In genomic region chr17:17680477-17681186, GRCh38 we compare ENCODE assay signal across 8 cellular contexts. TPM values are rescaled to one million over a fixed set of nuclear protein-coding genes. Genes with fewer than 3 reads are reported as not detected.
DNase-seq lines count a peak whose midpoint lies in the region; ATAC-seq and TF ChIP-seq lines count a peak whose summit lies in the region.

No MANE protein-coding gene starts in this region.

- DNase-seq in heart left ventricle (no peak), Right ventricle myocardium superior (no peak), lower lobe of right lung (no peak), transverse colon (no peak), NCI-H2227 treated with DMSO at 0.1 percent for 48 hours (lab: John Stamatoyannopoulos, UW) (no peak), globus pallidus (ENCODE audit: low spot score) (no peak)
- DNase-seq in activated naive CD8-positive, alpha-beta T cell treated with anti-CD3 and anti-CD28 coated beads, Interleukin-2, amount 50 U/mL, for 24 hours, result no peak

- H3K27me3 ChIP-seq in heart left ventricle (no peaks in the 10 kb centered on the region), lower lobe of right lung (ENCODE audit: low read depth) (no peaks in the 10 kb centered on the region), transverse colon (no peaks in the 10 kb centered on the region)

- TF ChIP-seq EP300 in transverse colon (IDR thresholded peaks at IDR 0.05; ENCODE audit: low read depth), result no peak

- peaks cover 1% of the 10 kb centered on the region for H3K36me3 Mint-ChIP-seq in activated naive CD8-positive, alpha-beta T cell treated with anti-CD3 and anti-CD28 coated beads, Interleukin-2, amount 50 U/mL, for 24 hours (ENCODE audit: low read depth)

- TF ChIP-seq CTCF in heart left ventricle (IDR thresholded peaks at IDR 0.05), result no peak
- TF ChIP-seq CTCF in lower lobe of right lung (IDR thresholded peaks at IDR 0.05), result no peak
- TF ChIP-seq CTCF in transverse colon (IDR thresholded peaks at IDR 0.05), result peak in 1 of 5 experiments; percentile 64

- intact Hi-C loops in heart left ventricle (cut with DNase I) (loop anchor here (1.0 to 10.0 kb wide), 22 partner anchors 44 to 357 kb away; partner anchors contain the start of genes ATPAF2 (in 2 of the 10) and GID4 (in 2 of the 10)), Right ventricle myocardium superior (cut with DNase I) (loop anchor here (5.0 kb wide), 2 partner anchors 182 to 357 kb away; partner anchors contain the start of genes ATPAF2 and GID4), lower lobe of right lung (cut with DNase I) (loop anchor here (10.0 kb wide), 1 partner anchor 354 kb away; the partner anchor contains the start of genes ATPAF2 and GID4), transverse colon (cut with DNase I; ENCODE audit: low total_unique reads) (loop anchor here (2.0 to 5.0 kb wide), 2 partner anchors 102 to 178 kb away; no protein-coding TSS in a partner anchor)

- no peaks in the 10 kb centered on the region for H3K9me3 ChIP-seq in heart left ventricle
- no peaks in the 10 kb centered on the region for H3K9me3 ChIP-seq in lower lobe of right lung
- H3K9me3 ChIP-seq in transverse colon, result no peaks in the 10 kb centered on the region

- H3K4me3 ChIP-seq in heart left ventricle (peak overlapping the region in 10 of 12 donors; percentile 69 to 96 (median 81)), lower lobe of right lung (peak overlapping the region; percentile 90), transverse colon (peak overlapping the region in 3 of 4 donors; percentile 49 to 90 (median 88))

- 49 to 65% (median 51%) methylated on average over 10 to 12 of the region's 12 CpGs for WGBS in heart left ventricle, 4 donors
- 61 to 69% methylated on average over 7 to 10 of the region's 12 CpGs for WGBS in transverse colon (ENCODE audit: low coverage in 1 of 2), 2 donors

- H3K4me1 ChIP-seq in heart left ventricle (peaks cover 11 to 39% (median 26%) of the 10 kb centered on the region in 12 donors), lower lobe of right lung (peaks cover 26% of the 10 kb centered on the region), transverse colon (peaks cover 10 to 29% (median 19%) of the 10 kb centered on the region in 4 donors)

- peak overlapping the region; percentile 15 for H3K27ac Mint-ChIP-seq in activated naive CD8-positive, alpha-beta T cell treated with anti-CD3 and anti-CD28 coated beads, Interleukin-2, amount 50 U/mL, for 24 hours

- H3K36me3 ChIP-seq in heart left ventricle (no peaks in the 10 kb centered on the region), lower lobe of right lung (no peaks in the 10 kb centered on the region), transverse colon (no peaks in the 10 kb centered on the region)

- H3K9me3 Mint-ChIP-seq in activated naive CD8-positive, alpha-beta T cell treated with anti-CD3 and anti-CD28 coated beads, Interleukin-2, amount 50 U/mL, for 24 hours, result no peaks in the 10 kb centered on the region

- H3K4me3 Mint-ChIP-seq in activated naive CD8-positive, alpha-beta T cell treated with anti-CD3 and anti-CD28 coated beads, Interleukin-2, amount 50 U/mL, for 24 hours, result peak overlapping the region; percentile 40

- H3K4me1 Mint-ChIP-seq in activated naive CD8-positive, alpha-beta T cell treated with anti-CD3 and anti-CD28 coated beads, Interleukin-2, amount 50 U/mL, for 24 hours, result peaks cover 40% of the 10 kb centered on the region

- no peaks in the 10 kb centered on the region for H3K27me3 Mint-ChIP-seq in activated naive CD8-positive, alpha-beta T cell treated with anti-CD3 and anti-CD28 coated beads, Interleukin-2, amount 50 U/mL, for 24 hours

- no peak for ATAC-seq in heart left ventricle
- ATAC-seq in Right ventricle myocardium superior (ENCODE audit: poor library complexity), result no peak
- ATAC-seq in activated naive CD8-positive, alpha-beta T cell treated with anti-CD3 and anti-CD28 coated beads, Interleukin-2, amount 50 U/mL, for 24 hours, result no peak
- no peak for ATAC-seq in lower lobe of right lung
- no peak for ATAC-seq in HG02884 (IDR thresholded peaks at IDR 0.05; ENCODE audit: unreplicated experiment)

- TF ChIP-seq POLR2A in heart left ventricle (IDR thresholded peaks at IDR 0.05) (no peak), transverse colon (IDR thresholded peaks at IDR 0.05) (no peak)

- in situ Hi-C loops in transverse colon (cut with MboI; ENCODE audit: low pct_ligation_motif_present in 1 of 4, low pct_unique_long_range_greater_than_20kb in 1 of 4, low sequenced_read_pairs in 3 of 4), result loop anchor here (10.0 to 25.0 kb wide), 5 partner anchors 107 to 357 kb away; partner anchors contain the start of genes ATPAF2 (in 2 of the 4) and GID4 (in 2 of the 4)

- H3K27ac ChIP-seq in heart left ventricle (peak overlapping the region in 11 of 12 donors; percentile 93 to 97 (median 96)), lower lobe of right lung (peak overlapping the region; percentile 95), transverse colon (peak overlapping the region; percentile 89 to 98 (median 92))

RNA-seq across cellular contexts. Expression of gene RAI1, which starts 0.6 kb away (rescaled TPM):
- total RNA-seq in heart left ventricle, result 10 to 100 TPM; 15.1 to 37.2 (median 20.8) TPM
- 10 to 100 TPM; 17.2 to 23.0 TPM for polyA plus RNA-seq in heart left ventricle
- total RNA-seq in Right ventricle myocardium superior, result 28.3 TPM
- total RNA-seq in lower lobe of right lung, result 31.1 TPM
- total RNA-seq in transverse colon, result 100 to 1,000 TPM in 1 of 4 donors, 10 to 100 TPM in 3; 14.1 to 163 (median 34.6) TPM
